10 cellular contexts compared by ENCODE assay signal in genomic region chr6:28635547-28636158, GRCh38.
DNase-seq lines count a peak whose midpoint lies in the region; ATAC-seq and TF ChIP-seq lines count a peak whose summit lies in the region.
"Had no signal": no experiment of that assay in that cellular context is flagged by ENCODE, and none has a peak within 500 bp of the region (broad histone marks: within the 10 kb centered on the region; RNA-seq: fewer than 3 reads in every experiment).

No MANE protein-coding gene starts in this region.

- in situ Hi-C loops in astrocyte of the cerebellum (cut with HindIII; ENCODE audit: low sequenced_read_pairs), result no loop called here

- CTCF ChIA-PET in AG04450 (lab: Charles Lee), result no interaction called here

- H3K4me3 Mint-ChIP-seq in GM23338, result peak overlapping the region; percentile 89

- peaks cover 3% of the 10 kb centered on the region; the same call in 1 of the 2 replicates for H3F3A ChIP-seq in GM23338 (replicated peaks; ENCODE audit: low read depth)

- H3K4me2 ChIP-seq in GM23338, result peak overlapping the region; percentile 100

- H3K27me3 ChIP-seq in AG04450 (ENCODE audit: control insufficient read depth, insufficient read depth, low read length), result peaks cover 18% of the 10 kb centered on the region
- peaks cover 64% of the 10 kb centered on the region for H3K27me3 ChIP-seq in GM23338 (ENCODE audit: insufficient read depth)

- POLR2A ChIA-PET in AG04450 (lab: Yijun Ruan, JAX), result no interaction called here

- H3K36me3 Mint-ChIP-seq in GM23338 (ENCODE audit: low read depth), result peaks cover 3% of the 10 kb centered on the region; the same call in 1 of the 3 replicates

- H3K4me1 Mint-ChIP-seq in GM23338, result peaks cover 6% of the 10 kb centered on the region; the same call in 2 of the 3 replicates

- TF ChIP-seq CTCF in AG04450 (IDR thresholded peaks at IDR 0.05; ENCODE audit: low read depth, low read length), result no peak
- TF ChIP-seq CTCF in GM23338 (conservative IDR thresholded peaks at IDR 0.05; ENCODE audit: low read depth in 2 of 2), result no peak
- TF ChIP-seq CTCF in astrocyte of the cerebellum (IDR thresholded peaks at IDR 0.05; ENCODE audit: low read depth, low read length, missing control alignments), result no peak

- peaks cover 11% of the 10 kb centered on the region; the same call in 2 of the 3 replicates for H3K9me3 Mint-ChIP-seq in GM23338

- H2AFZ ChIP-seq in GM23338, result peak overlapping the region; percentile 97

- H3K4me1 ChIP-seq in GM23338 (ENCODE audit: insufficient read depth), result peaks cover 9% of the 10 kb centered on the region

- ATAC-seq in GM23338 (peak; percentile 9; the same call in 2 of the 3 replicates), GM18519 (IDR thresholded peaks at IDR 0.05; ENCODE audit: low FRiP score, unreplicated experiment) (no peak)
- ATAC-seq: gastroesophageal sphincter had no signal

- H4K20me1 ChIP-seq in GM23338 (replicated peaks; ENCODE audit: insufficient read depth), result no peaks in the 10 kb centered on the region

- no peaks in the 10 kb centered on the region for H3K36me3 ChIP-seq in GM23338 (ENCODE audit: insufficient read depth)
- H3K36me3 ChIP-seq: gastroesophageal sphincter had no signal

- H3K4me3 ChIP-seq in AG04450 (ENCODE audit: low read depth, low read length) (peak overlapping the region; percentile 40), GM23338 (peak overlapping the region; percentile 97), astrocyte of the cerebellum (ENCODE audit: low read depth, low read length) (peak overlapping the region; percentile 45)

- H3K27ac Mint-ChIP-seq in GM23338, result no peak overlapping the region

- H3K27me3 Mint-ChIP-seq in GM23338 (ENCODE audit: insufficient read depth, low read depth, poor library complexity), result peaks cover 46% of the 10 kb centered on the region

- H3K9me2 ChIP-seq in GM23338 (ENCODE audit: insufficient read depth), result no peaks in the 10 kb centered on the region

- H3K79me2 ChIP-seq in GM23338 (replicated peaks; ENCODE audit: insufficient read depth), result no peaks in the 10 kb centered on the region

- H3K27ac ChIP-seq in AG04450 (ENCODE audit: low read depth, low read length) (no peak overlapping the region), GM23338 (ENCODE audit: low read depth) (no peak overlapping the region)
- H3K27ac ChIP-seq: gastroesophageal sphincter had no signal

- H3K9me3 ChIP-seq in AG04450 (ENCODE audit: control insufficient read depth, insufficient read depth, low read length), result peaks cover 11% of the 10 kb centered on the region; the same call in 1 of the 2 replicates

- DNase-seq in AG04450 (ENCODE audit: low read depth, low spot score) (no peak), GM23338 (ENCODE audit: low spot score) (peak; percentile 60), astrocyte of the cerebellum (ENCODE audit: low read depth) (no peak), left kidney (ENCODE audit: low read depth, low spot score) (peak; percentile 73), epidermal melanocyte (ENCODE audit: insufficient read length, low spot score) (no peak), amniotic stem cell (lab: John Stamatoyannopoulos, UW) (no peak)
- DNase-seq in activated CD4-positive, alpha-beta T cell treated with anti-CD3 and anti-CD28 coated beads for 48 hours, result no peak
- DNase-seq: NCI-H1105 had no signal

TF ChIP-seq in GM23338, 12 proteins besides CTCF, POLR2A, EP300 and RAD21 (continues in another document):
- TF ChIP-seq ZNF331 (CRISPR knock-in tag; IDR thresholded peaks at IDR 0.05; ENCODE audit: low read depth) (no peak), ZNF462 (CRISPR knock-in tag; IDR thresholded peaks at IDR 0.05) (no peak), ZNF114 (CRISPR knock-in tag; IDR thresholded peaks at IDR 0.05) (no peak), EZH2phosphoT487 (IDR thresholded peaks at IDR 0.05; ENCODE audit: unreplicated experiment) (no peak), STAT1 (IDR thresholded peaks at IDR 0.05; ENCODE audit: unreplicated experiment) (no peak), POLR2AphosphoS5 (IDR thresholded peaks at IDR 0.05; ENCODE audit: low read depth) (no peak), ETS1 (IDR thresholded peaks at IDR 0.05) (no peak), EZH2 (IDR thresholded peaks at IDR 0.05; ENCODE audit: low read depth, unreplicated experiment) (no peak)

Comparison
In these comparisons a context has a peak if more than half of its experiments do, and no peak if none do; other contexts are left out.
1. DNase-seq: peak in GM23338 (single experiment) and left kidney (single experiment); none in AG04450 (single experiment), astrocyte of the cerebellum (single experiment), epidermal melanocyte (single experiment), amniotic stem cell (single experiment) and activated CD4-positive, alpha-beta T cell treated with anti-CD3 and anti-CD28 coated beads for 48 hours (single experiment).
2. H3K4me3 ChIP-seq: peak in every context shown above with its lines; median percentile 97 in GM23338; 45 in astrocyte of the cerebellum; 40 in AG04450.